1 cellular context compared by ENCODE assay signal in genomic region chr20:62790075-62790474, GRCh38.
TF ChIP-seq lines count a peak whose summit lies in the region.

No MANE protein-coding gene starts in this region.

TF ChIP-seq in IMR-90, 13 proteins besides CTCF, POLR2A, EP300 and RAD21:
- no peak for TF ChIP-seq RCOR1 (IDR thresholded peaks at IDR 0.05; ENCODE audit: insufficient replicate concordance, low read length)
- TF ChIP-seq SMC3 (IDR thresholded peaks at IDR 0.05; ENCODE audit: low read depth, low read length), result no peak
- TF ChIP-seq FOS (IDR thresholded peaks at IDR 0.05; ENCODE audit: low read depth, low read length), result no peak
- TF ChIP-seq NFE2L2 (IDR thresholded peaks at IDR 0.05; ENCODE audit: low read depth, low read length), result no peak
- TF ChIP-seq USF2 (IDR thresholded peaks at IDR 0.05; ENCODE audit: low read depth, low read length), result no peak
- no peak for TF ChIP-seq CEBPB (IDR thresholded peaks at IDR 0.05; ENCODE audit: low read depth, low read length)
- no peak for TF ChIP-seq ELK1 (IDR thresholded peaks at IDR 0.05; ENCODE audit: borderline replicate concordance, low read depth, low read length)
